In genomic region chr6:29864037-29864795, GRCh38 we compare ENCODE assay signal across 21 cellular contexts. TPM values are rescaled to one million over a fixed set of nuclear protein-coding genes. Genes with fewer than 3 reads are reported as not detected.
"Had no signal": no experiment of that assay in that cellular context is flagged by ENCODE, and none has a peak within 500 bp of the region (broad histone marks: within the 10 kb centered on the region; RNA-seq: fewer than 3 reads in every experiment).

No MANE protein-coding gene starts in this region.

- DNase-seq: activated B cell treated with CpG ODN at 0.5 μM for 24 hours; activated effector memory CD4-positive, alpha-beta T cell treated with anti-CD3 and anti-CD28 coated beads, Interleukin-2, amount 50 U/mL, for 16 hours; activated T-cell treated with anti-CD3 and anti-CD28 coated beads, Interleukin-2, amount 50 U/mL, for 1 hour; amygdala; cerebellar nuclear complex; dermis blood vessel endothelial cell; foreskin melanocyte; heart left ventricle; mammary epithelial cell; mucosa of descending colon; naive thymus-derived CD8-positive, alpha-beta T cell; nucleus accumbens; right lobe of liver; stimulated activated naive B cell treated with anti-CD40 and anti-IgM and Interleukin-4, amounts not matched to agents 10 μg/mL and 1 μg/mL and 100 μg/mL, for 72 hours; substantia nigra; trophoblast cell had no signal

- H3K4me3 Mint-ChIP-seq: activated B cell treated with CpG ODN at 0.5 μM for 24 hours; brain; naive thymus-derived CD8-positive, alpha-beta T cell; stimulated activated naive B cell treated with anti-CD40 and anti-IgM and Interleukin-4, amounts not matched to agents 10 μg/mL and 1 μg/mL and 100 μg/mL, for 72 hours had no signal

- H3K27me3 ChIP-seq: right lobe of liver had no signal

- H3K4me1 ChIP-seq: heart left ventricle, prostate gland, right lobe of liver had no signal

- H3K4me1 Mint-ChIP-seq: activated B cell treated with CpG ODN at 0.5 μM for 24 hours, brain had no signal

- H3K27ac Mint-ChIP-seq: activated B cell treated with CpG ODN at 0.5 μM for 24 hours; activated naive CD4-positive, alpha-beta T cell treated with anti-CD3 and anti-CD28 coated beads, Interleukin-2, amount 50 U/mL, for 72 hours; brain; naive thymus-derived CD8-positive, alpha-beta T cell; stimulated activated naive B cell treated with anti-CD40 and anti-IgM and Interleukin-4, amounts not matched to agents 10 μg/mL and 1 μg/mL and 100 μg/mL, for 72 hours had no signal

- H3K36me3 Mint-ChIP-seq: brain; naive thymus-derived CD8-positive, alpha-beta T cell; stimulated activated naive B cell treated with anti-CD40 and anti-IgM and Interleukin-4, amounts not matched to agents 10 μg/mL and 1 μg/mL and 100 μg/mL, for 72 hours had no signal

- H3K4me3 ChIP-seq: heart left ventricle, mucosa of descending colon, prostate gland, right lobe of liver had no signal

- H3K9me3 ChIP-seq: esophagus muscularis mucosa, heart left ventricle, mucosa of descending colon, prostate gland, right lobe of liver had no signal

- H3K36me3 ChIP-seq: esophagus muscularis mucosa, heart left ventricle, prostate gland, right lobe of liver had no signal

- H3K9me3 Mint-ChIP-seq: activated B cell treated with CpG ODN at 0.5 μM for 24 hours; activated naive CD4-positive, alpha-beta T cell treated with anti-CD3 and anti-CD28 coated beads, Interleukin-2, amount 50 U/mL, for 72 hours; brain; naive thymus-derived CD8-positive, alpha-beta T cell; stimulated activated naive B cell treated with anti-CD40 and anti-IgM and Interleukin-4, amounts not matched to agents 10 μg/mL and 1 μg/mL and 100 μg/mL, for 72 hours had no signal

- H3K27ac ChIP-seq: esophagus muscularis mucosa, heart left ventricle, prostate gland, right lobe of liver had no signal

- ATAC-seq: activated naive CD4-positive, alpha-beta T cell treated with anti-CD3 and anti-CD28 coated beads, Interleukin-2, amount 50 U/mL, for 72 hours; mucosa of descending colon; naive thymus-derived CD8-positive, alpha-beta T cell; SK-N-SH treated with all-trans-retinoic acid at 6 μM for 48 hours had no signal

RNA-seq across cellular contexts. Expression of gene HLA-G, which starts 36.6 kb away (rescaled TPM):
- total RNA-seq: dermis blood vessel endothelial cell, esophagus muscularis mucosa had no signal
